In the genomic region with DNA sequence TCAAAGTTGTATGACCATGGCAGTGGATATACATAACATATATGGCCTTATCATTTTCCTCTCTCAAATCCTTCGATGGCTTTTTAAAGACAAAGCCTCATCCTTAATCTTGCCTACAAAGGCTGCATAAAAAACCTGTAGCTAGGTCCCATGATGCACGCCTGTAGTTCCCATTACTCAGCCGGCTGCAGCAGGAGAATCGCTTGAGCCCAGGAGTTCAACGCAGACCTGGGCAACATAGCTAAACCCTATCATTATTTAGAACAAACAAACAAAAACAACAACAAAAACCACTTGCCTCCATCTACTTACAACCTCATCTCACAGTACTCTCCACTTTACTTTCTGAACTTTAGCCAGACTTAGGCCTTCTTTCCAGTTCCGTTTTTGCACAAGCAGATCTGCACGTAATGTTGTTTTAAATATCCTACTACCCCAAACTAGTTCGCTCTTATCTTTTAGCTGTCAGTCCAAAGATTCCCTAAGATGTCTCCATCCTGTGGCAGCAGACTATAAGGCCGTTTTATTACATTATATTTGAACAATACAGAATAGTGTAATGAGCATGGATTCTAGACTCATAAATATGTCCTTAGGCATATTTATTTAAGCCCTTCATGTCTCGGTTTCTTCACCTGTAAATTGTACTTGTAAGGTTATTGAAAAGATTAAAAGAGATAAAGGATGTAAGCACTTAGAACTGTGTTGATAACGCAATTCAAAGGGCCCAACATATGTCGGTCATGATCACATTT, we compare ENCODE assay signal across 8 cellular contexts. TPM values are rescaled to one million over a fixed set of nuclear protein-coding genes. Genes with fewer than 3 reads are reported as not detected.
DNase-seq lines count a peak whose midpoint lies in the region; ATAC-seq and TF ChIP-seq lines count a peak whose summit lies in the region.

No MANE protein-coding gene starts in this region.

- H3K9me3 Mint-ChIP-seq in mesothelial cell of epicardium, result no peaks in the 10 kb centered on the region

- peak; percentile 27 for DNase-seq in SKM-1 treated with dmso at 0.1 percent for 144 hours (lab: John Stamatoyannopoulos, UW; ENCODE audit: unreplicated experiment)
- no peak for DNase-seq in SKM-1 (lab: John Stamatoyannopoulos, UW; ENCODE audit: unreplicated experiment)
- DNase-seq in OCI-M2 (lab: John Stamatoyannopoulos, UW; ENCODE audit: unreplicated experiment), result peak; percentile 22
- DNase-seq in coronary artery (ENCODE audit: low spot score), result no peak
- no peak for DNase-seq in mesothelial cell of epicardium (ENCODE audit: low spot score in 2 of 2, unreplicated experiment in 2 of 2)
- DNase-seq in UCSD-AML1 (lab: John Stamatoyannopoulos, UW; ENCODE audit: unreplicated experiment), result no peak

- TF ChIP-seq CTCF in coronary artery (IDR thresholded peaks at IDR 0.05), result no peak
- no peak for TF ChIP-seq CTCF in mesothelial cell of epicardium (IDR thresholded peaks at IDR 0.05; ENCODE audit: unreplicated experiment)

- H3K4me1 Mint-ChIP-seq in mesothelial cell of epicardium, result peaks cover 55% of the 10 kb centered on the region

- H3K4me3 ChIP-seq in coronary artery, result peak overlapping the region; percentile 99

- H3K4me3 Mint-ChIP-seq in mesothelial cell of epicardium, result peak overlapping the region; percentile 95

- H3K27ac ChIP-seq in coronary artery, result peak overlapping the region; percentile 92 to 99

- peak overlapping the region; percentile 95 for H3K27ac Mint-ChIP-seq in mesothelial cell of epicardium

- no peaks in the 10 kb centered on the region for H3K27me3 Mint-ChIP-seq in mesothelial cell of epicardium (ENCODE audit: low read depth)

- no peak for ATAC-seq in HG03097 (IDR thresholded peaks at IDR 0.05; ENCODE audit: low FRiP score, unreplicated experiment)
- ATAC-seq in GM19463 (IDR thresholded peaks at IDR 0.05; ENCODE audit: unreplicated experiment), result no peak

- peaks cover 2% of the 10 kb centered on the region for H3K36me3 Mint-ChIP-seq in mesothelial cell of epicardium

RNA-seq across cellular contexts. Expression of a gene that starts 1.0 kb away (rescaled TPM):
- 49.6 to 50.5 TPM (median 49.7 TPM) in 3 replicates for total RNA-seq in mesothelial cell of epicardium

Comparison
In these comparisons a context has a peak if more than half of its experiments do, and no peak if none do; other contexts are left out.
1. DNase-seq: peak in SKM-1 treated with dmso at 0.1 percent for 144 hours (single experiment) and OCI-M2 (single experiment); none in SKM-1 (single experiment), coronary artery (single experiment), mesothelial cell of epicardium (0 of 2) and UCSD-AML1 (single experiment).